Comparison of ENCODE assay signal across 8 cellular contexts in genomic region chr3:74267583-74268184, GRCh38.
DNase-seq lines count a peak whose midpoint lies in the region; ATAC-seq and TF ChIP-seq lines count a peak whose summit lies in the region.

No MANE protein-coding gene starts in this region.

- WGBS in transverse colon (ENCODE audit: low coverage in 1 of 2), 2 donors: 56 to 58% methylated on average over 14 of the region's 14 CpGs

- no peak for DNase-seq in AG09319 (ENCODE audit: extremely low read depth, low read depth)
- DNase-seq in GM13977 (ENCODE audit: low spot score): peak; percentile 20
- peak; percentile 3 for DNase-seq in amniotic stem cell (lab: John Stamatoyannopoulos, UW)
- peak; percentile 44 for DNase-seq in iPS DF 4.7 (ENCODE audit: extremely low read depth, low spot score)
- DNase-seq in transverse colon: peak; percentile 19
- no peak for DNase-seq in Calu3

- no peaks in the 10 kb centered on the region for H3K9me3 ChIP-seq in Loucy (ENCODE audit: insufficient read depth, low read depth, low read length)
- no peaks in the 10 kb centered on the region for H3K9me3 ChIP-seq in transverse colon

- H4K20me1 ChIP-seq in Loucy (ENCODE audit: insufficient read depth, low read length, poor library complexity, severe bottlenecking): no peaks in the 10 kb centered on the region

- H3K4me2 ChIP-seq in Loucy (ENCODE audit: low read depth, low read length, poor library complexity, severe bottlenecking): no peak overlapping the region

- no peak overlapping the region for H3K4me3 Mint-ChIP-seq in Calu3 (ENCODE audit: low read depth, unreplicated experiment)

- no peak for TF ChIP-seq POLR2A in transverse colon (IDR thresholded peaks at IDR 0.05)

- H3K27ac Mint-ChIP-seq in Calu3 (ENCODE audit: unreplicated experiment): no peak overlapping the region

- no peak overlapping the region for H3K27ac ChIP-seq in transverse colon

- CTCF ChIA-PET in Calu3 (lab: Charles Lee): no interaction called here

- no peaks in the 10 kb centered on the region for H3K36me3 Mint-ChIP-seq in Calu3 (ENCODE audit: insufficient read depth, unreplicated experiment)

- H3K4me3 ChIP-seq in Loucy (ENCODE audit: low read length, poor library complexity, severe bottlenecking) (no peak overlapping the region), transverse colon (no peak overlapping the region)

- H3K4me1 ChIP-seq in Loucy (ENCODE audit: insufficient read depth, low read length, poor library complexity, severe bottlenecking) (no peaks in the 10 kb centered on the region), transverse colon (no peaks in the 10 kb centered on the region)

- H3K9ac ChIP-seq in Loucy (ENCODE audit: low read depth, low read length, poor library complexity, severe bottlenecking): no peak overlapping the region

- H3K4me1 Mint-ChIP-seq in Calu3 (ENCODE audit: low read depth, unreplicated experiment): no peaks in the 10 kb centered on the region

- H3K36me3 ChIP-seq in Loucy (ENCODE audit: insufficient read depth, low read length) (no peaks in the 10 kb centered on the region), transverse colon (no peaks in the 10 kb centered on the region)

- H2AFZ ChIP-seq in Loucy (ENCODE audit: low read length): no peak overlapping the region

- peak; percentile 70 for TF ChIP-seq CTCF in AG09319 (IDR thresholded peaks at IDR 0.05; ENCODE audit: low read depth, low read length)
- TF ChIP-seq CTCF in GM13977 (IDR thresholded peaks at IDR 0.05; ENCODE audit: extremely low read depth, insufficient read depth, missing control alignments): peak; percentile 75
- peak; percentile 89 for TF ChIP-seq CTCF in Loucy (conservative IDR thresholded peaks at IDR 0.05; ENCODE audit: low read length)
- TF ChIP-seq CTCF in transverse colon (IDR thresholded peaks at IDR 0.05): peak; percentile 58 to 75 (median 70)
- no peak for TF ChIP-seq CTCF in Calu3 (IDR thresholded peaks at IDR 0.05; ENCODE audit: unreplicated experiment)

- H3K9me3 Mint-ChIP-seq in Calu3 (ENCODE audit: low read depth, unreplicated experiment): no peaks in the 10 kb centered on the region

- H3K27me3 ChIP-seq in Loucy (ENCODE audit: insufficient read depth, low read length, poor library complexity, severe bottlenecking): no peaks in the 10 kb centered on the region
- no peaks in the 10 kb centered on the region for H3K27me3 ChIP-seq in transverse colon

- no peaks in the 10 kb centered on the region for H3F3A ChIP-seq in Loucy (ENCODE audit: low read depth)

- no peaks in the 10 kb centered on the region for H3K79me2 ChIP-seq in Loucy (ENCODE audit: insufficient read depth, low read length)

- H3K27me3 Mint-ChIP-seq in Calu3 (ENCODE audit: unreplicated experiment): no peaks in the 10 kb centered on the region

- intact Hi-C loops in transverse colon (cut with DNase I; ENCODE audit: low total_unique reads) (no loop called here), Calu3 (cut with micrococcal nuclease; ENCODE audit: unreplicated experiment) (no loop called here)

- no peak for ATAC-seq in HG03097 (IDR thresholded peaks at IDR 0.05; ENCODE audit: low FRiP score, unreplicated experiment)

- no peaks in the 10 kb centered on the region for H3K9me2 ChIP-seq in Loucy (replicated peaks; ENCODE audit: low read depth, low read length)

- in situ Hi-C loops in GM13977 (cut with MboI; ENCODE audit: low pct_unique_long_range_greater_than_20kb, low sequenced_read_pairs, unreplicated experiment) (no loop called here), transverse colon (cut with MboI; ENCODE audit: low pct_ligation_motif_present in 1 of 4, low pct_unique_long_range_greater_than_20kb in 1 of 4, low sequenced_read_pairs in 3 of 4) (no loop called here)

- BruUV-seq in Calu3 (replicated peaks; lab: Mats Ljungman, UMichigan): no TSS peak

- TF ChIP-seq EP300 in transverse colon (IDR thresholded peaks at IDR 0.05; ENCODE audit: low read depth): no peak

Comparison
In these comparisons a context has a peak if more than half of its experiments do, and no peak if none do; other contexts are left out.
1. DNase-seq: peak in GM13977 (single experiment), amniotic stem cell (single experiment), iPS DF 4.7 (single experiment) and transverse colon (single experiment); none in AG09319 (single experiment) and Calu3 (single experiment).